17 cellular contexts compared by ENCODE assay signal in genomic region chr3:71030748-71031147, GRCh38.
DNase-seq lines count a peak whose midpoint lies in the region; ATAC-seq and TF ChIP-seq lines count a peak whose summit lies in the region.
"Had no signal": no experiment of that assay in that cellular context is flagged by ENCODE, and none has a peak within 500 bp of the region (broad histone marks: within the 10 kb centered on the region; RNA-seq: fewer than 3 reads in every experiment).

No MANE protein-coding gene starts in this region.

- H3K4me3 ChIP-seq in lower lobe of right lung = no peak overlapping the region
- H3K4me3 ChIP-seq: BLaER1 treated with 17β-estradiol and CSF1 and Interleukin-3, amounts not matched to agents 10 nM and 100 nM; vagina had no signal

- ATAC-seq in activated naive CD8-positive, alpha-beta T cell treated with anti-CD3 and anti-CD28 coated beads, Interleukin-2, amount 50 U/mL, for 24 hours = peak; percentile 62
- ATAC-seq in naive thymus-derived CD8-positive, alpha-beta T cell = no peak
- ATAC-seq in lower lobe of right lung = no peak

- peaks cover 13% of the 10 kb centered on the region for H3K36me3 ChIP-seq in lower lobe of right lung
- H3K36me3 ChIP-seq: vagina had no signal

- DNase-seq in activated naive CD8-positive, alpha-beta T cell treated with anti-CD3 and anti-CD28 coated beads, Interleukin-2, amount 50 U/mL, for 24 hours = no peak
- no peak for DNase-seq in naive thymus-derived CD8-positive, alpha-beta T cell
- no peak for DNase-seq in globus pallidus (ENCODE audit: low spot score)
- no peak for DNase-seq in stimulated activated CD4-positive, alpha-beta T cell treated with anti-CD3 and anti-CD28 coated beads, Interleukin-2, amount 100 ng/mL, for 24 hours
- DNase-seq in lower lobe of right lung = no peak
- DNase-seq: activated CD4-positive, CD25-positive, alpha-beta regulatory T cell treated with anti-CD3 and anti-CD28 coated beads, Interleukin-2, amount 50 U/mL, for 72 hours; endodermal cell; foreskin fibroblast; IMR-90; stimulated activated naive CD4-positive, alpha-beta T cell; T-helper 1 cell had no signal

- no peaks in the 10 kb centered on the region for H3K27me3 ChIP-seq in lower lobe of right lung (ENCODE audit: low read depth)
- H3K27me3 ChIP-seq: BLaER1 treated with 17β-estradiol and CSF1 and Interleukin-3, amounts not matched to agents 10 nM and 100 nM; vagina had no signal

- H3K4me1 ChIP-seq in lower lobe of right lung = peaks cover 57% of the 10 kb centered on the region

- TF ChIP-seq CTCF in 22Rv1 (IDR thresholded peaks at IDR 0.05) (no peak), C4-2B (conservative IDR thresholded peaks at IDR 0.05) (no peak), lower lobe of right lung (IDR thresholded peaks at IDR 0.05) (no peak)

- H3K27me3 Mint-ChIP-seq in activated naive CD8-positive, alpha-beta T cell treated with anti-CD3 and anti-CD28 coated beads, Interleukin-2, amount 50 U/mL, for 24 hours = no peaks in the 10 kb centered on the region
- no peaks in the 10 kb centered on the region for H3K27me3 Mint-ChIP-seq in naive thymus-derived CD8-positive, alpha-beta T cell

- peak overlapping the region; percentile 82 for H3K27ac Mint-ChIP-seq in activated naive CD8-positive, alpha-beta T cell treated with anti-CD3 and anti-CD28 coated beads, Interleukin-2, amount 50 U/mL, for 24 hours
- H3K27ac Mint-ChIP-seq in naive thymus-derived CD8-positive, alpha-beta T cell = peak overlapping the region; percentile 12 to 93 (median 84)
- H3K27ac Mint-ChIP-seq: activated T-helper 1 cell treated with anti-CD3 and anti-CD28 coated beads, Interleukin-12 subunit alpha, Interleukin-12 subunit beta, Interleukin-2, Interleukin-4 antibody, amounts not matched to agents 30 ng/mL and 10 ng/mL and 1 ng/mL, durations not matched to agents 14 hours and 24 hours and 36 hours; brain; endodermal cell had no signal

- intact Hi-C loops in lower lobe of right lung (cut with DNase I) = no loop called here

- H3K9me3 Mint-ChIP-seq in activated naive CD8-positive, alpha-beta T cell treated with anti-CD3 and anti-CD28 coated beads, Interleukin-2, amount 50 U/mL, for 24 hours = no peaks in the 10 kb centered on the region
- H3K9me3 Mint-ChIP-seq in naive thymus-derived CD8-positive, alpha-beta T cell = no peaks in the 10 kb centered on the region
- H3K9me3 Mint-ChIP-seq: activated T-helper 1 cell treated with anti-CD3 and anti-CD28 coated beads, Interleukin-12 subunit alpha, Interleukin-12 subunit beta, Interleukin-2, Interleukin-4 antibody, amounts not matched to agents 30 ng/mL and 10 ng/mL and 1 ng/mL, durations not matched to agents 14 hours and 24 hours and 36 hours had no signal

- POLR2A ChIA-PET in naive thymus-derived CD8-positive, alpha-beta T cell (lab: Charles Lee) = interaction anchor here (0.9 kb wide), 2 partner anchors 16 to 34 kb away, joined by 3 to 4 read pairs; no protein-coding TSS in a partner anchor

- H3K36me3 Mint-ChIP-seq in activated naive CD8-positive, alpha-beta T cell treated with anti-CD3 and anti-CD28 coated beads, Interleukin-2, amount 50 U/mL, for 24 hours (ENCODE audit: low read depth) = peaks cover 80% of the 10 kb centered on the region
- H3K36me3 Mint-ChIP-seq in naive thymus-derived CD8-positive, alpha-beta T cell = peaks cover 5 to 90% (median 15%) of the 10 kb centered on the region in 3 donors

- H3K4me1 Mint-ChIP-seq in activated naive CD8-positive, alpha-beta T cell treated with anti-CD3 and anti-CD28 coated beads, Interleukin-2, amount 50 U/mL, for 24 hours = peaks cover 88% of the 10 kb centered on the region
- H3K4me1 Mint-ChIP-seq in naive thymus-derived CD8-positive, alpha-beta T cell = peaks cover 48 to 92% (median 90%) of the 10 kb centered on the region in 4 donors

- no peaks in the 10 kb centered on the region for H3K9me3 ChIP-seq in lower lobe of right lung
- H3K9me3 ChIP-seq: vagina had no signal

- peak overlapping the region; percentile 91 for H3K27ac ChIP-seq in 22Rv1
- H3K27ac ChIP-seq in C4-2B = peak overlapping the region; percentile 56; the same call in 1 of the 2 replicates
- no peak overlapping the region for H3K27ac ChIP-seq in lower lobe of right lung

- peak overlapping the region; percentile 7 for H3K4me3 Mint-ChIP-seq in activated naive CD8-positive, alpha-beta T cell treated with anti-CD3 and anti-CD28 coated beads, Interleukin-2, amount 50 U/mL, for 24 hours
- peak overlapping the region in 4 of 10 donors; percentile 5 to 58 (median 16) for H3K4me3 Mint-ChIP-seq in naive thymus-derived CD8-positive, alpha-beta T cell
- H3K4me3 Mint-ChIP-seq: activated T-helper 1 cell treated with anti-CD3 and anti-CD28 coated beads, Interleukin-12 subunit alpha, Interleukin-12 subunit beta, Interleukin-2, Interleukin-4 antibody, amounts not matched to agents 30 ng/mL and 10 ng/mL and 1 ng/mL, durations not matched to agents 14 hours and 24 hours and 36 hours; brain; endodermal cell had no signal
